ENCODE assay signal across 27 cellular contexts in genomic region chr3:184050217-184050847, GRCh38. TPM values are rescaled to one million over a fixed set of nuclear protein-coding genes. Genes with fewer than 3 reads are reported as not detected.
DNase-seq lines count a peak whose midpoint lies in the region; TF ChIP-seq lines count a peak whose summit lies in the region.
"Had no signal": no experiment of that assay in that cellular context is flagged by ENCODE, and none has a peak within 500 bp of the region (broad histone marks: within the 10 kb centered on the region; RNA-seq: fewer than 3 reads in every experiment).

No MANE protein-coding gene starts in this region.

- no peak overlapping the region for H3K9ac ChIP-seq in Karpas-422 (ENCODE audit: low read length)

- no peak for TF ChIP-seq CTCF in C4-2B (conservative IDR thresholded peaks at IDR 0.05)
- TF ChIP-seq CTCF in A673 (conservative IDR thresholded peaks at IDR 0.05; ENCODE audit: low read depth, low read length), result no peak

- no peaks in the 10 kb centered on the region for H3K36me3 ChIP-seq in Karpas-422 (ENCODE audit: insufficient read depth, low read length)
- no peaks in the 10 kb centered on the region for H3K36me3 ChIP-seq in A673 (ENCODE audit: insufficient read depth, low read length, poor library complexity, severe bottlenecking)
- H3K36me3 ChIP-seq: lower lobe of right lung, pancreas, thoracic aorta, WERI-Rb-1 had no signal

- DNase-seq in Karpas-422, result peak; percentile 50
- DNase-seq in NCI-H2196 (lab: John Stamatoyannopoulos, UW; ENCODE audit: unreplicated experiment), result peak; percentile 89
- DNase-seq in RPMI8226, result peak; percentile 84
- DNase-seq in A673 (ENCODE audit: low spot score), result no peak
- DNase-seq in activated CD4-positive, alpha-beta T cell treated with anti-CD3 and anti-CD28 coated beads, Interleukin-2, amount 50 U/mL, for 48 hours, result no peak
- DNase-seq in effector CD4-positive, alpha-beta T cell, result no peak
- no peak for DNase-seq in substantia nigra (lab: John Stamatoyannopoulos, UW)
- DNase-seq: activated CD8-positive, alpha-beta memory T cell treated with anti-CD3 and anti-CD28 coated beads, Interleukin-2, amount 50 U/mL, for 48 hours; activated gamma-delta T cell treated with Interleukin-2 at 50 U/mL for 16 hours; amniotic stem cell; Caco-2; central memory CD4-positive, alpha-beta T cell; effector memory CD4-positive, alpha-beta T cell; GDM1; head of caudate nucleus; HFFc6; immature natural killer cell; lower lobe of right lung; NCI-H82; T-helper 1 cell; WERI-Rb-1 had no signal

- no peak overlapping the region for H3K4me2 ChIP-seq in Karpas-422 (ENCODE audit: low read depth, low read length, poor library complexity, severe bottlenecking)

- POLR2A ChIA-PET in A673 (lab: Charles Lee; ENCODE audit: low non-redundant PET), result no interaction called here

- H3K4me1 ChIP-seq in Karpas-422 (ENCODE audit: low read length) (no peaks in the 10 kb centered on the region), A673 (ENCODE audit: insufficient read depth, low read length, poor library complexity, severe bottlenecking) (no peaks in the 10 kb centered on the region)
- H3K4me1 ChIP-seq: Caco-2, lower lobe of right lung, pancreas had no signal

- no peaks in the 10 kb centered on the region for H3K9me2 ChIP-seq in Karpas-422 (replicated peaks; ENCODE audit: insufficient read depth, low read length)

- H3K79me2 ChIP-seq in Karpas-422 (ENCODE audit: low read length), result no peaks in the 10 kb centered on the region

- intact Hi-C loops in A673 (cut with micrococcal nuclease; ENCODE audit: unreplicated experiment), result no loop called here

- no peaks in the 10 kb centered on the region for H3K9me3 ChIP-seq in Karpas-422 (ENCODE audit: low read length)
- no peaks in the 10 kb centered on the region for H3K9me3 ChIP-seq in A673 (ENCODE audit: low read depth, low read length, poor library complexity, severe bottlenecking)
- H3K9me3 ChIP-seq: Caco-2, lower lobe of right lung, pancreas, thoracic aorta had no signal

- H3K27ac ChIP-seq in C4-2B (peak overlapping the region; percentile 29), Karpas-422 (ENCODE audit: low read length) (no peak overlapping the region), A673 (ENCODE audit: low read depth, low read length, poor library complexity, severe bottlenecking) (no peak overlapping the region), substantia nigra (ENCODE audit: low read depth, low read length, poor library complexity, severe bottlenecking) (no peak overlapping the region)
- H3K27ac ChIP-seq: lower lobe of right lung, pancreas, RWPE1, thoracic aorta, WERI-Rb-1 had no signal

- no peak overlapping the region for H2AFZ ChIP-seq in Karpas-422 (ENCODE audit: low read length)

- BruUV-seq in A673 (replicated peaks; lab: Mats Ljungman, UMichigan), result no TSS peak

- CTCF ChIA-PET in A673 (lab: Charles Lee), result no interaction called here

- H3K4me3 ChIP-seq in Karpas-422 (ENCODE audit: low read length) (no peak overlapping the region), A673 (ENCODE audit: low read depth, low read length, poor library complexity, severe bottlenecking) (no peak overlapping the region)
- H3K4me3 ChIP-seq: GM12878, lower lobe of right lung, pancreas, thoracic aorta had no signal

- H3K27me3 ChIP-seq in Karpas-422 (ENCODE audit: low read length) (no peaks in the 10 kb centered on the region), A673 (replicated peaks; ENCODE audit: insufficient read depth, low read depth, low read length, poor library complexity) (peaks cover 22% of the 10 kb centered on the region)
- H3K27me3 ChIP-seq: pancreas had no signal

- no peaks in the 10 kb centered on the region for H4K20me1 ChIP-seq in Karpas-422 (ENCODE audit: insufficient read depth, low read depth, low read length)

RNA-seq across cellular contexts. Expression of gene HTR3C, which starts 2.5 kb away (rescaled TPM):
- not detected in 2 replicates for total RNA-seq in Karpas-422 (2014; rRNA removed; shearing (Covaris generic); ENCODE audit: low replicate concordance)
- total RNA-seq in A673 (2021), result not detected in 2 replicates
- total RNA-seq: Caco-2, GM12878, HFFc6, myocyte, pancreas, thoracic aorta had no signal

RNA-seq across cellular contexts. Expression of gene HTR3D, which starts 18.8 kb away (rescaled TPM):
- not detected in 2 replicates for total RNA-seq in Karpas-422 (2014; rRNA removed; shearing (Covaris generic); ENCODE audit: low replicate concordance)
- not detected in 2 replicates for total RNA-seq in A673 (2021)
- total RNA-seq: Caco-2, GM12878, HFFc6, lower lobe of right lung, myocyte, pancreas, thoracic aorta had no signal

RNA-seq across cellular contexts. Expression of gene ABCC5, which starts 32.6 kb away (rescaled TPM):
- total RNA-seq in Karpas-422 (2014; rRNA removed; shearing (Covaris generic); ENCODE audit: low replicate concordance), result 79.9 and 86.5 TPM in 2 replicates
- 30.3 and 32.0 TPM in 2 replicates for total RNA-seq in A673 (2021)

RNA-seq across cellular contexts. Expression of gene HTR3E, which starts 46.5 kb away (rescaled TPM):
- total RNA-seq in Karpas-422 (2014; rRNA removed; shearing (Covaris generic); ENCODE audit: low replicate concordance), result not detected in 2 replicates
- not detected in 2 replicates for total RNA-seq in A673 (2021)
- total RNA-seq: Caco-2, GM12878, HFFc6, lower lobe of right lung, thoracic aorta had no signal

Comparison
In these comparisons a context has a peak if more than half of its experiments do, and no peak if none do; other contexts are left out.
1. DNase-seq: peak in Karpas-422 (single experiment), NCI-H2196 (single experiment) and RPMI8226 (single experiment); none in A673 (single experiment), activated CD4-positive, alpha-beta T cell treated with anti-CD3 and anti-CD28 coated beads, Interleukin-2, amount 50 U/mL, for 48 hours (0 of 2), effector CD4-positive, alpha-beta T cell (single experiment) and substantia nigra (0 of 49).